ENCODE assay signal across 26 cellular contexts in genomic region chr1:117427297-117427696, GRCh38.
A peak's percentile ranks its signal among the peaks of the same experiment; 100 is the strongest.
DNase-seq lines count a peak whose midpoint lies in the region; ATAC-seq and TF ChIP-seq lines count a peak whose summit lies in the region.
"Had no signal": no experiment of that assay in that cellular context is flagged by ENCODE, and none has a peak within 500 bp of the region (broad histone marks: within the 10 kb centered on the region; RNA-seq: fewer than 3 reads in every experiment).

No MANE protein-coding gene starts in this region.

- no peak overlapping the region for H3K9ac ChIP-seq in GM23248
- H3K9ac ChIP-seq: BLaER1 had no signal

- H3K9me2 ChIP-seq in GM23248 (ENCODE audit: insufficient read depth): no peaks in the 10 kb centered on the region

- peaks cover 30% of the 10 kb centered on the region for H3K36me3 Mint-ChIP-seq in memory B cell
- H3K36me3 Mint-ChIP-seq in naive thymus-derived CD4-positive, alpha-beta T cell: peaks cover 15 to 55% (median 50%) of the 10 kb centered on the region in 5 donors

- H3K27ac ChIP-seq in GM23248 (no peak overlapping the region), HEK293 (ENCODE audit: extremely low read depth, low read depth, low read length) (no peak overlapping the region)
- H3K27ac ChIP-seq in naive thymus-derived CD4-positive, alpha-beta T cell (ENCODE audit: low read depth, low read length): no peak overlapping the region
- H3K27ac ChIP-seq: BLaER1 had no signal

- H3K9me3 Mint-ChIP-seq in memory B cell: peaks cover 15% of the 10 kb centered on the region
- H3K9me3 Mint-ChIP-seq in naive thymus-derived CD4-positive, alpha-beta T cell: peaks cover 10 to 45% (median 16%) of the 10 kb centered on the region in 11 donors

- CTCF ChIA-PET in HEK293 (lab: Yijun Ruan, JAX): interaction anchor here (0.7 kb wide), 2 partner anchors 22 to 26 kb away, joined by 3 read pairs; no protein-coding TSS in a partner anchor
- CTCF ChIA-PET in naive thymus-derived CD4-positive, alpha-beta T cell (lab: Charles Lee): no interaction called here

- no peaks in the 10 kb centered on the region for H3K79me2 ChIP-seq in GM23248 (ENCODE audit: insufficient read depth)

- H3K4me3 Mint-ChIP-seq in memory B cell: no peak overlapping the region
- no peak overlapping the region for H3K4me3 Mint-ChIP-seq in naive thymus-derived CD4-positive, alpha-beta T cell
- H3K4me3 Mint-ChIP-seq: CD14-positive monocyte; CD4-positive, alpha-beta memory T cell; CD4-positive, CD25-positive, alpha-beta regulatory T cell; CD8-positive, alpha-beta memory T cell had no signal

- H3K4me1 ChIP-seq in GM23248 (ENCODE audit: insufficient read depth) (no peaks in the 10 kb centered on the region), HEK293 (ENCODE audit: control insufficient read depth, insufficient read depth, low read length) (no peaks in the 10 kb centered on the region)
- no peaks in the 10 kb centered on the region for H3K4me1 ChIP-seq in naive thymus-derived CD4-positive, alpha-beta T cell (ENCODE audit: control insufficient read depth in 2 of 2, insufficient read depth in 2 of 2, low read length in 2 of 2)
- H3K4me1 ChIP-seq: BE2C, BLaER1 had no signal

- peak overlapping the region; percentile 15 for H3K27ac Mint-ChIP-seq in memory B cell
- no peak overlapping the region for H3K27ac Mint-ChIP-seq in naive thymus-derived CD4-positive, alpha-beta T cell
- H3K27ac Mint-ChIP-seq: CD14-positive monocyte; CD4-positive, alpha-beta memory T cell; CD8-positive, alpha-beta memory T cell had no signal

- no peak overlapping the region for H2AFZ ChIP-seq in GM23248

- no peaks in the 10 kb centered on the region for H4K20me1 ChIP-seq in GM23248 (ENCODE audit: insufficient read depth)
- H4K20me1 ChIP-seq: BLaER1 had no signal

- H3K4me2 ChIP-seq in GM23248 (ENCODE audit: unreplicated experiment): no peak overlapping the region
- H3K4me2 ChIP-seq: BLaER1 had no signal

- no peaks in the 10 kb centered on the region for H3K27me3 Mint-ChIP-seq in memory B cell
- H3K27me3 Mint-ChIP-seq in naive thymus-derived CD4-positive, alpha-beta T cell: no peaks in the 10 kb centered on the region
- H3K27me3 Mint-ChIP-seq: CD4-positive, alpha-beta memory T cell; CD4-positive, CD25-positive, alpha-beta regulatory T cell; CD8-positive, alpha-beta memory T cell had no signal

- peaks cover 4% of the 10 kb centered on the region for H3K9me3 ChIP-seq in GM23248 (ENCODE audit: low read depth)
- H3K9me3 ChIP-seq in HEK293 (ENCODE audit: control insufficient read depth, insufficient read depth, low read depth, low read length): no peaks in the 10 kb centered on the region
- H3K9me3 ChIP-seq in naive thymus-derived CD4-positive, alpha-beta T cell (ENCODE audit: control insufficient read depth in 2 of 3, low read length in 3 of 3): peaks cover 0 to 20% (median 0%) of the 10 kb centered on the region in 3 experiments
- H3K9me3 ChIP-seq: BE2C had no signal

- POLR2A ChIA-PET in HEK293 (lab: Yijun Ruan, JAX): no interaction called here
- POLR2A ChIA-PET in naive thymus-derived CD4-positive, alpha-beta T cell (lab: Charles Lee): no interaction called here

- DNase-seq in GM23248 (peak; percentile 32), astrocyte of the spinal cord (ENCODE audit: low read depth, low spot score) (peak; percentile 1), memory B cell (ENCODE audit: low spot score in 2 of 2) (no peak), glomerular visceral epithelial cell (ENCODE audit: extremely low spot score) (no peak), SKM-1 treated with dmso at 0.1 percent for 144 hours (lab: John Stamatoyannopoulos, UW; ENCODE audit: unreplicated experiment) (no peak), KBM-7 (no peak)
- no peak for DNase-seq in naive thymus-derived CD4-positive, alpha-beta T cell
- DNase-seq: 8988T; ACHN; BE2C; C1 segment of cervical spinal cord; CD4-positive, alpha-beta memory T cell; CD4-positive, CD25-positive, alpha-beta regulatory T cell; CD8-positive, alpha-beta memory T cell; COR-L47; DMS 273 treated with DMSO at 0.1 percent for 48 hours; DMS153; DMS53; DMS79; DND-41; EL; GDM1 had no signal

- no peak for TF ChIP-seq CTCF in HEK293 (tag by site-specific recombination; IDR thresholded peaks at IDR 0.05)
- TF ChIP-seq CTCF in astrocyte of the spinal cord (IDR thresholded peaks at IDR 0.05; ENCODE audit: low read depth, low read length): no peak

- no peak for ATAC-seq in memory B cell (ENCODE audit: low read depth)
- no peak for ATAC-seq in naive thymus-derived CD4-positive, alpha-beta T cell
- ATAC-seq: GM12878 had no signal

- intact Hi-C loops in naive thymus-derived CD4-positive, alpha-beta T cell (cut with micrococcal nuclease): no loop called here

- H3F3A ChIP-seq in GM23248 (ENCODE audit: insufficient read depth): no peaks in the 10 kb centered on the region

- in situ Hi-C loops in GM23248 (cut with MboI) (no loop called here), astrocyte of the spinal cord (cut with HindIII; ENCODE audit: low sequenced_read_pairs) (no loop called here), KBM-7 (cut with MboI; ENCODE audit: low pct_unique_long_range_greater_than_20kb, low sequenced_read_pairs) (no loop called here)

- H3K4me1 Mint-ChIP-seq in memory B cell: no peaks in the 10 kb centered on the region
- peaks cover 0 to 6% (median 2%) of the 10 kb centered on the region in 7 donors for H3K4me1 Mint-ChIP-seq in naive thymus-derived CD4-positive, alpha-beta T cell
- H3K4me1 Mint-ChIP-seq: CD14-positive monocyte had no signal

- H3K27me3 ChIP-seq in GM23248 (replicated peaks; ENCODE audit: insufficient read depth): no peaks in the 10 kb centered on the region
- no peaks in the 10 kb centered on the region for H3K27me3 ChIP-seq in naive thymus-derived CD4-positive, alpha-beta T cell (ENCODE audit: control insufficient read depth in 2 of 2, insufficient read depth in 2 of 2, low read length in 2 of 2)
- H3K27me3 ChIP-seq: BE2C, BLaER1 had no signal

- H3K4me3 ChIP-seq in GM23248 (no peak overlapping the region), HEK293 (ENCODE audit: low read depth, low read length) (no peak overlapping the region), astrocyte of the spinal cord (ENCODE audit: low read depth, low read length) (no peak overlapping the region)
- H3K4me3 ChIP-seq in naive thymus-derived CD4-positive, alpha-beta T cell (ENCODE audit: low read length): no peak overlapping the region
- H3K4me3 ChIP-seq: BLaER1, GM12878 had no signal

- H3K36me3 ChIP-seq in GM23248 (ENCODE audit: low read depth) (peaks cover 30% of the 10 kb centered on the region), HEK293 (ENCODE audit: control insufficient read depth in 2 of 2, insufficient read depth in 1 of 2, low read length in 2 of 2) (peaks cover 0 to 7% of the 10 kb centered on the region in 2 experiments; a peak in 1 of 3 replicates)
- H3K36me3 ChIP-seq in naive thymus-derived CD4-positive, alpha-beta T cell (ENCODE audit: control insufficient read depth in 2 of 3, insufficient read depth in 3 of 3, low read length in 3 of 3): peaks cover 0 to 24% (median 7%) of the 10 kb centered on the region in 3 experiments

TF ChIP-seq in HEK293, 187 proteins besides CTCF, POLR2A, EP300 and RAD21:
- TF ChIP-seq ZNF24 (tag by site-specific recombination; IDR thresholded peaks at IDR 0.05): no peak
- TF ChIP-seq ZBTB8A (tag by site-specific recombination; IDR thresholded peaks at IDR 0.05): no peak
- peak; percentile 88 for TF ChIP-seq ZNF133 (tag by site-specific recombination; IDR thresholded peaks at IDR 0.05)
- no peak for TF ChIP-seq ZNF654 (tag by site-specific recombination; IDR thresholded peaks at IDR 0.05; ENCODE audit: low read depth)
- TF ChIP-seq ZNF830 (tag by site-specific recombination; IDR thresholded peaks at IDR 0.05; ENCODE audit: low read depth): no peak
- TF ChIP-seq SETDB1 (IDR thresholded peaks at IDR 0.05; ENCODE audit: insufficient read length, low read length): peak; percentile 58
TF ChIP-seq in HEK293: peak in this region for 2.

Comparison
In these comparisons a context has a peak if more than half of its experiments do, and no peak if none do; other contexts are left out.
1. DNase-seq: peak in GM23248 (single experiment) and astrocyte of the spinal cord (single experiment); none in memory B cell (0 of 2), naive thymus-derived CD4-positive, alpha-beta T cell (0 of 9), glomerular visceral epithelial cell (single experiment), SKM-1 treated with dmso at 0.1 percent for 144 hours (single experiment) and KBM-7 (single experiment).